ENCODE assay signal across 1 cellular context in genomic region chr9:129765764-129766317, GRCh38.
TF ChIP-seq lines count a peak whose summit lies in the region.

No MANE protein-coding gene starts in this region.

TF ChIP-seq in K562, 482 proteins besides CTCF, POLR2A, EP300 and RAD21:
- peak; percentile 47; the same call in 1 of the 2 replicates for TF ChIP-seq GATA2 (CRISPR knock-in tag; IDR thresholded peaks at IDR 0.05)
- TF ChIP-seq, protein P1, sequence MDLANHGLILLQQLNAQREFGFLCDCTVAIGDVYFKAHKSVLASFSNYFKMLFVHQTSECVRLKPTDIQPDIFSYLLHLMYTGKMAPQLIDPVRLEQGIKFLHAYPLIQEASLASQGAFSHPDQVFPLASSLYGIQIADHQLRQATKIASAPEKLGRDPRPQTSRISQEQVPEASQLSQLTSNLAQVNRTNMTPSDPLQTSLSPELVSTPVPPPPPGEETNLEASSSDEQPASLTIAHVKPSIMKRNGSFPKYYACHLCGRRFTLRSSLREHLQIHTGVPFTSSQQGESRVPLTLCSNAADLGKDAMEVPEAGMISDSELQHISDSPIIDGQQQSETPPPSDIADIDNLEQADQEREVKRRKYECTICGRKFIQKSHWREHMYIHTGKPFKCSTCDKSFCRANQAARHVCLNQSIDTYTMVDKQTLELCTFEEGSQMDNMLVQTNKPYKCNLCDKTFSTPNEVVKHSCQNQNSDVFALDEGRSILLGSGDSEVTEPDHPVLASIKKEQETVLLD (IDR thresholded peaks at IDR 0.05) = peak; percentile 59; the same call in 1 of the 2 replicates
- TF ChIP-seq KDM4B (IDR thresholded peaks at IDR 0.05; ENCODE audit: borderline replicate concordance in 2 of 2, low read depth in 1 of 2) = no peak
- TF ChIP-seq, protein P2, sequence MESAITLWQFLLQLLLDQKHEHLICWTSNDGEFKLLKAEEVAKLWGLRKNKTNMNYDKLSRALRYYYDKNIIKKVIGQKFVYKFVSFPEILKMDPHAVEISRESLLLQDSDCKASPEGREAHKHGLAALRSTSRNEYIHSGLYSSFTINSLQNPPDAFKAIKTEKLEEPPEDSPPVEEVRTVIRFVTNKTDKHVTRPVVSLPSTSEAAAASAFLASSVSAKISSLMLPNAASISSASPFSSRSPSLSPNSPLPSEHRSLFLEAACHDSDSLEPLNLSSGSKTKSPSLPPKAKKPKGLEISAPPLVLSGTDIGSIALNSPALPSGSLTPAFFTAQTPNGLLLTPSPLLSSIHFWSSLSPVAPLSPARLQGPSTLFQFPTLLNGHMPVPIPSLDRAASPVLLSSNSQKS (CRISPR knock-in tag; IDR thresholded peaks at IDR 0.05) = no peak
- no peak for TF ChIP-seq ZNF174 (CRISPR knock-in tag; IDR thresholded peaks at IDR 0.05)
- no peak for TF ChIP-seq ZNF707 (CRISPR knock-in tag; conservative IDR thresholded peaks at IDR 0.05)
- TF ChIP-seq ZNF778 (CRISPR knock-in tag; IDR thresholded peaks at IDR 0.05) = no peak
- TF ChIP-seq NCOA2 (IDR thresholded peaks at IDR 0.05; ENCODE audit: partially characterized antibody in 2 of 2) = no peak
- TF ChIP-seq DACH1 (IDR thresholded peaks at IDR 0.05; ENCODE audit: partially characterized antibody) = peak; percentile 98
